In genomic region chr16:897200-897543, GRCh38 we compare ENCODE assay signal across 20 cellular contexts.
"Had no signal": no experiment of that assay in that cellular context is flagged by ENCODE, and none has a peak within 500 bp of the region (broad histone marks: within the 10 kb centered on the region; RNA-seq: fewer than 3 reads in every experiment).

No MANE protein-coding gene starts in this region.

- H3K4me1 Mint-ChIP-seq: activated naive CD8-positive, alpha-beta T cell treated with anti-CD3 and anti-CD28 coated beads, Interleukin-2, amount 10 ng/mL, durations not matched to agents 7 days and 5 days; natural killer cell had no signal

- H3K27ac Mint-ChIP-seq: activated CD4-positive, alpha-beta memory T cell treated with anti-CD3 and anti-CD28 coated beads for 36 hours; activated naive CD8-positive, alpha-beta T cell treated with anti-CD3 and anti-CD28 coated beads, Interleukin-2, amount 10 ng/mL, durations not matched to agents 7 days and 5 days; activated T-helper 2 cell treated with anti-CD3 and anti-CD28 coated beads, Interferon-gamma antibody, Interleukin-2, Interleukin-4, amounts not matched to agents 10 μg/mL and 5 μg/mL and 100 μg/mL, durations not matched to agents 14 hours and 24 hours and 36 hours; natural killer cell had no signal

- H3K4me1 ChIP-seq: transverse colon, uterus had no signal

- H3K36me3 Mint-ChIP-seq: activated CD4-positive, alpha-beta memory T cell treated with anti-CD3 and anti-CD28 coated beads for 36 hours; activated naive CD8-positive, alpha-beta T cell treated with anti-CD3 and anti-CD28 coated beads, Interleukin-2, amount 10 ng/mL, durations not matched to agents 7 days and 5 days; natural killer cell had no signal

- DNase-seq: activated CD4-positive, alpha-beta memory T cell treated with anti-CD3 and anti-CD28 coated beads for 36 hours; activated naive CD4-positive, alpha-beta T cell treated with Interleukin-2 at 50 U/mL for 16 hours; activated naive CD8-positive, alpha-beta T cell treated with anti-CD3 and anti-CD28 coated beads, Interleukin-2, amount 10 ng/mL, durations not matched to agents 7 days and 5 days; activated T-cell treated with anti-CD3 and anti-CD28 coated beads, Interleukin-2, amount 50 U/mL, for 1 hour; brain microvascular endothelial cell; cortex of kidney; effector CD4-positive, alpha-beta T cell; natural killer cell; stimulated activated CD4-positive, alpha-beta T cell treated with anti-CD3 and anti-CD28 coated beads, Interleukin-12 subunit alpha, Interleukin-12 subunit beta, amount 100 ng/mL, for 4 hours; stimulated activated CD4-positive, alpha-beta T cell treated with anti-CD3 and anti-CD28 coated beads, Interleukin-1b, Interleukin-23, amount 100 ng/mL, for 48 hours; stimulated activated CD8-positive, alpha-beta memory T cell treated with anti-CD3 and anti-CD28 coated beads, Interleukin-4, amount 100 ng/mL, for 48 hours; stimulated activated naive CD4-positive, alpha-beta T cell treated with Interleukin-2 at 50 U/mL for 16 hours; SW 1271; T-helper 2 cell; transverse colon; uterus had no signal

- H3K9me3 Mint-ChIP-seq: activated CD4-positive, alpha-beta memory T cell treated with anti-CD3 and anti-CD28 coated beads for 36 hours; activated naive CD8-positive, alpha-beta T cell treated with anti-CD3 and anti-CD28 coated beads, Interleukin-2, amount 10 ng/mL, durations not matched to agents 7 days and 5 days; activated T-helper 2 cell treated with anti-CD3 and anti-CD28 coated beads, Interferon-gamma antibody, Interleukin-2, Interleukin-4, amounts not matched to agents 10 μg/mL and 5 μg/mL and 100 μg/mL, durations not matched to agents 14 hours and 24 hours and 36 hours; natural killer cell had no signal

- H3K27me3 ChIP-seq: brain microvascular endothelial cell, transverse colon, uterus had no signal

- ATAC-seq: esophagus mucosa, natural killer cell had no signal

- H3K4me3 ChIP-seq: lung, transverse colon, uterus had no signal

- H3K27ac ChIP-seq: brain microvascular endothelial cell, transverse colon, uterus, VCaP had no signal

- H3K4me3 Mint-ChIP-seq: activated CD4-positive, alpha-beta memory T cell treated with anti-CD3 and anti-CD28 coated beads for 36 hours; activated naive CD8-positive, alpha-beta T cell treated with anti-CD3 and anti-CD28 coated beads, Interleukin-2, amount 10 ng/mL, durations not matched to agents 7 days and 5 days; natural killer cell had no signal

- H3K36me3 ChIP-seq: brain microvascular endothelial cell, transverse colon, uterus had no signal

- H3K27me3 Mint-ChIP-seq: activated CD4-positive, alpha-beta memory T cell treated with anti-CD3 and anti-CD28 coated beads for 36 hours; activated naive CD8-positive, alpha-beta T cell treated with anti-CD3 and anti-CD28 coated beads, Interleukin-2, amount 10 ng/mL, durations not matched to agents 7 days and 5 days had no signal

- H3K9me3 ChIP-seq: transverse colon, uterus had no signal
